ENCODE assay signal across 12 cellular contexts in the genomic region with DNA sequence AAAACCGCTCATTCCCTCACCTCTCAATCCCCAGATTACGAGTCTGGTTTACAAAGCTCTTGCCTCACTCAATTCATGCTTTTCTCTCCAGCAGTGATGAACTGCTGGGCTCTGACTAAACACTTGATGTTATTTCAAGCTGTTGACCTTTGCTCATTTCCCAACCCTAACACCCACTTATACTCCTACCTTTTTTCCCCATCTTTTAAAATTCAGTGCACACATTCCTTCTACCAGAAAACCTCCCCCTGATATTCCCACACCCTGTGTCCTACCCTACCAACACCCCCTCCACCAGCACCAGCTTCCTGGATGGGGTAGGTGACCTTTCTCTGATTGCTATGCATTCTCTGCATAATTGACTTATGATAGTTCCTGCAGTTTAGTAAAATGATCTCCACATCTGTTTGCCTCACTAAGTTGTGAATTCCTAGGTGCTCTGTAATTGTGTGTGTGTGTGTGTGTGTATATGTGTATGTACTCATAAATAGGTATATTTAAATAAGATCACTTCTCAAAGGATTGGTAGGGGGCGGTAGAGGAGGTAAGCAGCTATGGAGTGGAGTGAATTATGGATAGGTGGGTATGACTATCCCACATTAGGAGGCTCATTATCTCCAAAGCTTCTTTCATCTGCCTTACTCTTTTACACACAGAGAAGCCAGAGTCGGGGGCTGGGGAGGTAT. TPM values are rescaled to one million over a fixed set of nuclear protein-coding genes. Genes with fewer than 3 reads are reported as not detected.
DNase-seq lines count a peak whose midpoint lies in the region; ATAC-seq and TF ChIP-seq lines count a peak whose summit lies in the region.
"Had no signal": no experiment of that assay in that cellular context is flagged by ENCODE, and none has a peak within 500 bp of the region (broad histone marks: within the 10 kb centered on the region; RNA-seq: fewer than 3 reads in every experiment).

No MANE protein-coding gene starts in this region.

- no peak for TF ChIP-seq CTCF in right lobe of liver (IDR thresholded peaks at IDR 0.05)
- no peak for TF ChIP-seq CTCF in prostate gland (IDR thresholded peaks at IDR 0.05)
- TF ChIP-seq CTCF in gastroesophageal sphincter (IDR thresholded peaks at IDR 0.05) = no peak

- peaks cover 0 to 29% (median 3%) of the 10 kb centered on the region in 4 donors for H3K4me1 ChIP-seq in right lobe of liver
- H3K4me1 ChIP-seq in prostate gland (replicated peaks) = no peaks in the 10 kb centered on the region
- no peaks in the 10 kb centered on the region for H3K4me1 ChIP-seq in gastroesophageal sphincter
- H3K4me1 ChIP-seq: vagina had no signal

- no peak overlapping the region for H3K4me3 ChIP-seq in right lobe of liver
- H3K4me3 ChIP-seq in prostate gland = no peak overlapping the region
- peak overlapping the region in 1 of 2 donors; percentile 2 for H3K4me3 ChIP-seq in gastroesophageal sphincter
- H3K4me3 ChIP-seq: vagina had no signal

- peak; percentile 89 to 95 (median 90) for ATAC-seq in right lobe of liver
- no peak for ATAC-seq in gastroesophageal sphincter
- ATAC-seq: activated CD4-positive, CD25-positive, alpha-beta regulatory T cell treated with anti-CD3 and anti-CD28 coated beads, Interleukin-2, amount 50 U/mL, for 24 hours had no signal

- no peak for TF ChIP-seq EP300 in gastroesophageal sphincter (IDR thresholded peaks at IDR 0.05)

- 48% methylated on average over 3 of the region's 4 CpGs for WGBS in right lobe of liver (ENCODE audit: insufficient coverage, low coverage, low lambda C conversion rate, missing lambda C conversion rate)
- WGBS in prostate gland = 82% methylated on average over 4 of the region's 4 CpGs
- WGBS in gastroesophageal sphincter (ENCODE audit: low coverage in 1 of 2), 2 donors = 50 to 52% methylated on average over 1 to 3 of the region's 4 CpGs

- H3K27ac ChIP-seq in right lobe of liver = peak overlapping the region; percentile 12 to 73 (median 73)
- no peak overlapping the region for H3K27ac ChIP-seq in prostate gland
- no peak overlapping the region for H3K27ac ChIP-seq in gastroesophageal sphincter
- H3K27ac ChIP-seq: vagina had no signal

- no peaks in the 10 kb centered on the region for H3K9me3 ChIP-seq in right lobe of liver
- no peaks in the 10 kb centered on the region for H3K9me3 ChIP-seq in prostate gland
- H3K9me3 ChIP-seq in gastroesophageal sphincter = no peaks in the 10 kb centered on the region
- H3K9me3 ChIP-seq: vagina had no signal

- no peaks in the 10 kb centered on the region for H3K36me3 ChIP-seq in right lobe of liver
- no peaks in the 10 kb centered on the region for H3K36me3 ChIP-seq in prostate gland
- H3K36me3 ChIP-seq in gastroesophageal sphincter = no peaks in the 10 kb centered on the region
- H3K36me3 ChIP-seq: vagina had no signal

- TF ChIP-seq POLR2A in right lobe of liver (IDR thresholded peaks at IDR 0.05) = no peak
- TF ChIP-seq POLR2A in prostate gland (IDR thresholded peaks at IDR 0.05) = no peak
- TF ChIP-seq POLR2A in gastroesophageal sphincter (IDR thresholded peaks at IDR 0.05) = no peak

- no peaks in the 10 kb centered on the region for H3K27me3 ChIP-seq in right lobe of liver
- no peaks in the 10 kb centered on the region for H3K27me3 ChIP-seq in prostate gland (replicated peaks; ENCODE audit: insufficient read depth)
- H3K27me3 ChIP-seq in gastroesophageal sphincter = peaks cover 33% of the 10 kb centered on the region
- H3K27me3 ChIP-seq: vagina had no signal

- intact Hi-C loops in right lobe of liver (cut with DNase I) = no loop called here
- intact Hi-C loops in prostate gland (cut with DNase I) = no loop called here

- DNase-seq in AG08396 (ENCODE audit: low spot score) (peak; percentile 75), HS-27A (ENCODE audit: low read depth) (peak; percentile 26), dedifferentiated amniotic fluid mesenchymal stem cell (ENCODE audit: extremely low spot score) (peak; percentile 34), right lobe of liver (no peak), KG1 (lab: John Stamatoyannopoulos, UW) (no peak), NCI-H1436 (lab: John Stamatoyannopoulos, UW) (no peak), prostate gland (ENCODE audit: low spot score) (no peak)
- DNase-seq: effector memory CD4-positive, alpha-beta T cell; SHP77 had no signal

RNA-seq across cellular contexts. Expression of a gene that starts 0.8 kb away (rescaled TPM):
- 10 to 100 TPM in 1 of 6 experiments, 1 to 10 TPM in 4, under 1 TPM in 1; 0.30 to 30.8 (median 2.3) TPM for total RNA-seq in right lobe of liver
- under 1 TPM in 1 of 2 donors, not detected in 1; 0.27 TPM for total RNA-seq in prostate gland
- total RNA-seq in gastroesophageal sphincter = 1 to 10 TPM in 1 of 4 donors, under 1 TPM in 2, not detected in 1; 0.31 to 2.1 (median 0.81) TPM

RNA-seq across cellular contexts. Expression of a gene that starts 16.0 kb away (rescaled TPM):
- total RNA-seq in right lobe of liver (under 1 TPM in 1 of 6 experiments, not detected in 5; 0.18 TPM), prostate gland (not detected), gastroesophageal sphincter (under 1 TPM in 1 of 4 donors, not detected in 3; 0.67 TPM)
- total RNA-seq: vagina had no signal

RNA-seq across cellular contexts. Expression of a gene that starts 19.0 kb away (rescaled TPM):
- total RNA-seq in right lobe of liver (1 to 10 TPM in 2 of 6 experiments, under 1 TPM in 4; 0.57 to 1.8 (median 0.70) TPM), prostate gland (1 to 10 TPM; 3.6 to 7.1 TPM), gastroesophageal sphincter (1 to 10 TPM in 3 of 4 donors, under 1 TPM in 1; 0.69 to 1.7 (median 1.3) TPM)

RNA-seq across cellular contexts. Expression of a gene that starts 37.3 kb away (rescaled TPM):
- total RNA-seq in right lobe of liver = 10 to 100 TPM in 3 of 6 experiments, 1 to 10 TPM in 3; 3.6 to 18.8 (median 9.0) TPM
- total RNA-seq in prostate gland = 10 to 100 TPM in 1 of 2 donors, 1 to 10 TPM in 1; 8.5 to 22.0 TPM
- total RNA-seq in gastroesophageal sphincter = 10 to 100 TPM; 13.9 to 33.6 (median 23.4) TPM

Comparison
In these comparisons a context has a peak if more than half of its experiments do, and no peak if none do; other contexts are left out.
1. DNase-seq: peak in AG08396 (single experiment), HS-27A (single experiment) and dedifferentiated amniotic fluid mesenchymal stem cell (single experiment); none in right lobe of liver (0 of 3), KG1 (single experiment), NCI-H1436 (single experiment) and prostate gland (single experiment).
2. H3K27ac ChIP-seq: peak in right lobe of liver (3 of 3); none in prostate gland (0 of 2) and gastroesophageal sphincter (0 of 4).